21 cellular contexts compared by ENCODE assay signal in genomic region chr5:92777421-92777820, GRCh38.
"Had no signal": no experiment of that assay in that cellular context is flagged by ENCODE, and none has a peak within 500 bp of the region (broad histone marks: within the 10 kb centered on the region; RNA-seq: fewer than 3 reads in every experiment).

No MANE protein-coding gene starts in this region.

- H3K4me1 ChIP-seq: body of pancreas, left lung had no signal

- H3K36me3 Mint-ChIP-seq: activated CD4-positive, alpha-beta memory T cell treated with anti-CD3 and anti-CD28 coated beads for 36 hours; activated naive CD4-positive, alpha-beta T cell treated with anti-CD3 and anti-CD28 coated beads, Interleukin-2, amount 10 ng/mL, durations not matched to agents 7 days and 5 days; naive thymus-derived CD4-positive, alpha-beta T cell had no signal

- H3K4me1 Mint-ChIP-seq: activated B cell treated with CpG ODN at 0.5 μM for 24 hours; activated naive CD4-positive, alpha-beta T cell treated with anti-CD3 and anti-CD28 coated beads, Interleukin-2, amount 10 ng/mL, durations not matched to agents 7 days and 5 days had no signal

- H3K9me3 ChIP-seq: body of pancreas had no signal

- H3K9me3 Mint-ChIP-seq: activated B cell treated with CpG ODN at 0.5 μM for 24 hours; activated naive CD4-positive, alpha-beta T cell treated with anti-CD3 and anti-CD28 coated beads, Interleukin-2, amount 10 ng/mL, durations not matched to agents 7 days and 5 days had no signal

- H3K4me3 Mint-ChIP-seq: activated B cell treated with CpG ODN at 0.5 μM for 24 hours; activated CD4-positive, alpha-beta memory T cell treated with anti-CD3 and anti-CD28 coated beads for 36 hours; activated naive CD4-positive, alpha-beta T cell treated with anti-CD3 and anti-CD28 coated beads, Interleukin-2, amount 10 ng/mL, durations not matched to agents 7 days and 5 days; activated T-cell treated with anti-CD3 and anti-CD28 coated beads, Interleukin-2, amount 50 U/mL, for 72 hours; naive thymus-derived CD4-positive, alpha-beta T cell; neural crest cell; T-helper 1 cell treated with Interleukin-12 subunit alpha and Interleukin-12 subunit beta and Interleukin-4 antibody, amounts not matched to agents 30 μg/mL and 1 μg/mL, for 36 hours had no signal

- ATAC-seq: activated T-cell treated with anti-CD3 and anti-CD28 coated beads, Interleukin-2, amount 50 U/mL, for 72 hours; body of pancreas; left lung; naive thymus-derived CD4-positive, alpha-beta T cell had no signal

- H3K36me3 ChIP-seq: left lung had no signal

- H3K27me3 ChIP-seq: body of pancreas, left lung had no signal

- H3K27ac Mint-ChIP-seq: activated B cell treated with CpG ODN at 0.5 μM for 24 hours; activated CD4-positive, alpha-beta memory T cell treated with anti-CD3 and anti-CD28 coated beads for 36 hours; activated naive CD4-positive, alpha-beta T cell treated with anti-CD3 and anti-CD28 coated beads, Interleukin-2, amount 10 ng/mL, durations not matched to agents 7 days and 5 days; activated T-cell treated with anti-CD3 and anti-CD28 coated beads, Interleukin-2, amount 50 U/mL, for 72 hours; naive thymus-derived CD4-positive, alpha-beta T cell; T-helper 1 cell treated with Interleukin-12 subunit alpha and Interleukin-12 subunit beta and Interleukin-4 antibody, amounts not matched to agents 30 μg/mL and 1 μg/mL, for 36 hours had no signal

- DNase-seq: activated B cell treated with CpG ODN at 0.5 μM for 24 hours; activated CD4-positive, alpha-beta memory T cell treated with anti-CD3 and anti-CD28 coated beads for 36 hours; activated CD4-positive, alpha-beta T cell treated with anti-CD3 and anti-CD28 coated beads for 4 hours; activated effector memory CD4-positive, alpha-beta T cell treated with anti-CD3 and anti-CD28 coated beads, Interleukin-2, amount 50 U/mL, for 16 hours; activated naive CD4-positive, alpha-beta T cell treated with anti-CD3 and anti-CD28 coated beads, Interleukin-2, amount 10 ng/mL, durations not matched to agents 7 days and 5 days; activated T-cell treated with anti-CD3 and anti-CD28 coated beads, Interleukin-2, amount 50 U/mL, for 72 hours; body of pancreas; erythroblast; foreskin melanocyte; kidney glomerular epithelial cell; left lung; naive thymus-derived CD4-positive, alpha-beta T cell; retina; stimulated activated CD4-positive, alpha-beta T cell treated with anti-CD3 and anti-CD28 coated beads, Interleukin-2, amount 100 ng/mL, for 48 hours; stimulated activated CD8-positive, alpha-beta memory T cell treated with anti-CD3 and anti-CD28 coated beads, Interleukin-4, amount 100 ng/mL, for 48 hours; stimulated activated naive CD4-positive, alpha-beta T cell treated with Interleukin-2 at 50 U/mL for 16 hours; T1000 had no signal

- FAIRE-seq: endometrium had no signal

- H3K27ac ChIP-seq: body of pancreas, left lung had no signal

- H3K4me3 ChIP-seq: body of pancreas, left lung, lung had no signal

- H3K27me3 Mint-ChIP-seq: activated B cell treated with CpG ODN at 0.5 μM for 24 hours; activated CD4-positive, alpha-beta memory T cell treated with anti-CD3 and anti-CD28 coated beads for 36 hours; activated naive CD4-positive, alpha-beta T cell treated with anti-CD3 and anti-CD28 coated beads, Interleukin-2, amount 10 ng/mL, durations not matched to agents 7 days and 5 days; naive thymus-derived CD4-positive, alpha-beta T cell had no signal
